8 cellular contexts compared by ENCODE assay signal in genomic region chr6:42726485-42727083, GRCh38. TPM values are rescaled to one million over a fixed set of nuclear protein-coding genes. Genes with fewer than 3 reads are reported as not detected.
DNase-seq lines count a peak whose midpoint lies in the region; ATAC-seq lines count a peak whose summit lies in the region.

No MANE protein-coding gene starts in this region.

- peak overlapping the region; percentile 91 for H3K27ac Mint-ChIP-seq in activated CD4-positive, alpha-beta memory T cell treated with anti-CD3 and anti-CD28 coated beads, Interleukin-2, amount 10 ng/mL, durations not matched to agents 7 days and 5 days

- H3K4me3 Mint-ChIP-seq in activated CD4-positive, alpha-beta memory T cell treated with anti-CD3 and anti-CD28 coated beads, Interleukin-2, amount 10 ng/mL, durations not matched to agents 7 days and 5 days: peak overlapping the region; percentile 77

- CTCF ChIA-PET in activated CD4-positive, alpha-beta memory T cell treated with anti-CD3 and anti-CD28 coated beads, Interleukin-2, amount 10 ng/mL, durations not matched to agents 7 days and 5 days (lab: Charles Lee): interaction anchor here (0.7 to 4.1 kb wide), 35 partner anchors 12 to 417 kb away, joined by 3 to 79 read pairs (median 4); partner anchors contain the start of genes RPL7L1, TBCC and UBR2

- ATAC-seq in GM18873 (IDR thresholded peaks at IDR 0.05; ENCODE audit: low FRiP score, unreplicated experiment) (peak; percentile 45), HG03565 (IDR thresholded peaks at IDR 0.05; ENCODE audit: unreplicated experiment) (peak; percentile 70)

- H3K9me3 Mint-ChIP-seq in activated CD4-positive, alpha-beta memory T cell treated with anti-CD3 and anti-CD28 coated beads, Interleukin-2, amount 10 ng/mL, durations not matched to agents 7 days and 5 days: no peaks in the 10 kb centered on the region

- H3K27me3 Mint-ChIP-seq in activated CD4-positive, alpha-beta memory T cell treated with anti-CD3 and anti-CD28 coated beads, Interleukin-2, amount 10 ng/mL, durations not matched to agents 7 days and 5 days: no peaks in the 10 kb centered on the region

- no peaks in the 10 kb centered on the region for H3K36me3 Mint-ChIP-seq in activated CD4-positive, alpha-beta memory T cell treated with anti-CD3 and anti-CD28 coated beads, Interleukin-2, amount 10 ng/mL, durations not matched to agents 7 days and 5 days (ENCODE audit: low read depth)

- DNase-seq in AG08395 (ENCODE audit: low spot score) (peak; percentile 89), NCI-H774 (lab: John Stamatoyannopoulos, UW) (peak; percentile 71), medulla oblongata (ENCODE audit: extremely low spot score) (peak; percentile 93)
- DNase-seq in activated CD4-positive, alpha-beta memory T cell treated with anti-CD3 and anti-CD28 coated beads, Interleukin-2, amount 10 ng/mL, durations not matched to agents 7 days and 5 days: peak; percentile 79
- peak; percentile 47 for DNase-seq in effector CD8-positive, alpha-beta T cell (lab: John Stamatoyannopoulos, UW)
- DNase-seq in stimulated activated CD8-positive, alpha-beta memory T cell treated with anti-CD3 and anti-CD28 coated beads, Interleukin-12 subunit alpha, Interleukin-12 subunit beta, amount 100 ng/mL, for 24 hours (ENCODE audit: extremely low read depth): peak; percentile 30

- peaks cover 22% of the 10 kb centered on the region for H3K4me1 Mint-ChIP-seq in activated CD4-positive, alpha-beta memory T cell treated with anti-CD3 and anti-CD28 coated beads, Interleukin-2, amount 10 ng/mL, durations not matched to agents 7 days and 5 days

- POLR2A ChIA-PET in activated CD4-positive, alpha-beta memory T cell treated with anti-CD3 and anti-CD28 coated beads, Interleukin-2, amount 10 ng/mL, durations not matched to agents 7 days and 5 days (lab: Charles Lee): interaction anchor here (0.6 to 3.4 kb wide), 19 partner anchors 9 to 203 kb away, joined by 3 to 35 read pairs (median 5); partner anchors contain the start of genes CNPY3, RPL7L1, TBCC and UBR2

RNA-seq across cellular contexts. Expression of gene PRPH2, which starts 4.2 kb away (rescaled TPM):
- total RNA-seq in activated CD4-positive, alpha-beta memory T cell treated with anti-CD3 and anti-CD28 coated beads, Interleukin-2, amount 10 ng/mL, durations not matched to agents 7 days and 5 days: not detected

RNA-seq across cellular contexts. Expression of gene TBCC, which starts 19.3 kb away (rescaled TPM):
- total RNA-seq in activated CD4-positive, alpha-beta memory T cell treated with anti-CD3 and anti-CD28 coated beads, Interleukin-2, amount 10 ng/mL, durations not matched to agents 7 days and 5 days: 10 to 100 TPM; 33.7 to 34.9 TPM

RNA-seq across cellular contexts. Expression of gene BICRAL, which starts 55.3 kb away (rescaled TPM):
- total RNA-seq in activated CD4-positive, alpha-beta memory T cell treated with anti-CD3 and anti-CD28 coated beads, Interleukin-2, amount 10 ng/mL, durations not matched to agents 7 days and 5 days: 10 to 100 TPM; 27.9 to 28.1 TPM

Comparison
In these comparisons a context has a peak if more than half of its experiments do, and no peak if none do; other contexts are left out.
1. Peak in every context shown above with its lines: DNase-seq and ATAC-seq.
2. DNase-seq: peak in every context shown above with its lines; median percentile 93 in medulla oblongata; 89 in AG08395; 79 in activated CD4-positive, alpha-beta memory T cell treated with anti-CD3 and anti-CD28 coated beads, Interleukin-2, amount 10 ng/mL, durations not matched to agents 7 days and 5 days; 71 in NCI-H774; 47 in effector CD8-positive, alpha-beta T cell; 30 in stimulated activated CD8-positive, alpha-beta memory T cell treated with anti-CD3 and anti-CD28 coated beads, Interleukin-12 subunit alpha, Interleukin-12 subunit beta, amount 100 ng/mL, for 24 hours.